ENCODE assay signal across 8 cellular contexts in genomic region chr3:27712136-27713065, GRCh38. TPM values are rescaled to one million over a fixed set of nuclear protein-coding genes. Genes with fewer than 3 reads are reported as not detected.
DNase-seq lines count a peak whose midpoint lies in the region; ATAC-seq, FAIRE-seq and TF ChIP-seq lines count a peak whose summit lies in the region.

No MANE protein-coding gene starts in this region.

- TF ChIP-seq CTCF in GM23338 (conservative IDR thresholded peaks at IDR 0.05; ENCODE audit: low read depth in 2 of 2): peak; percentile 81 to 84

- H3K9me3 ChIP-seq in Karpas-422 (ENCODE audit: low read length): no peaks in the 10 kb centered on the region

- no peak overlapping the region for H3K9ac ChIP-seq in Karpas-422 (ENCODE audit: low read length)

- H3F3A ChIP-seq in GM23338 (replicated peaks; ENCODE audit: low read depth): peaks cover 40% of the 10 kb centered on the region

- H3K4me1 ChIP-seq in GM23338 (ENCODE audit: insufficient read depth) (peaks cover 44% of the 10 kb centered on the region), Karpas-422 (ENCODE audit: low read length) (peaks cover 10% of the 10 kb centered on the region)

- H3K9me3 Mint-ChIP-seq in GM23338: peaks cover 6% of the 10 kb centered on the region; the same call in 1 of the 3 replicates

- H3K4me2 ChIP-seq in GM23338 (peak overlapping the region; percentile 90), Karpas-422 (ENCODE audit: low read depth, low read length, poor library complexity, severe bottlenecking) (no peak overlapping the region)

- H4K20me1 ChIP-seq in GM23338 (replicated peaks; ENCODE audit: insufficient read depth) (peaks cover 13% of the 10 kb centered on the region; the same call in 1 of the 2 replicates), Karpas-422 (ENCODE audit: insufficient read depth, low read depth, low read length) (no peaks in the 10 kb centered on the region)

- DNase-seq in GM23338 (ENCODE audit: low spot score) (peak; percentile 89), Karpas-422 (peak; percentile 86), SKM-1 treated with dmso at 0.1 percent for 144 hours (lab: John Stamatoyannopoulos, UW; ENCODE audit: unreplicated experiment) (peak; percentile 81), cardiac septum (ENCODE audit: low spot score) (peak; percentile 86), posterior cingulate gyrus (peak; percentile 37 to 96 (median 69)), ureter (ENCODE audit: low spot score) (peak; percentile 82)
- DNase-seq in activated naive CD8-positive, alpha-beta T cell treated with anti-CD3 and anti-CD28 coated beads, Interleukin-2, amount 50 U/mL, for 16 hours (ENCODE audit: low read depth, low spot score): peak; percentile 52

- peaks cover 91% of the 10 kb centered on the region for H3K27me3 ChIP-seq in GM23338 (ENCODE audit: insufficient read depth)
- H3K27me3 ChIP-seq in Karpas-422 (ENCODE audit: low read length): no peaks in the 10 kb centered on the region

- H3K36me3 ChIP-seq in GM23338 (ENCODE audit: insufficient read depth) (no peaks in the 10 kb centered on the region), Karpas-422 (ENCODE audit: insufficient read depth, low read length) (no peaks in the 10 kb centered on the region)

- peak; percentile 6 for FAIRE-seq in G401.6 (lab: Jason Lieb, UNC)

- peak overlapping the region; percentile 81 for H3K4me3 Mint-ChIP-seq in GM23338

- ATAC-seq in GM23338: peak; percentile 80

- peaks cover 61% of the 10 kb centered on the region for H3K27me3 Mint-ChIP-seq in GM23338 (ENCODE audit: insufficient read depth, low read depth, poor library complexity)

- H3K4me1 Mint-ChIP-seq in GM23338: peaks cover 46% of the 10 kb centered on the region

- H3K9me2 ChIP-seq in GM23338 (ENCODE audit: insufficient read depth) (no peaks in the 10 kb centered on the region), Karpas-422 (replicated peaks; ENCODE audit: insufficient read depth, low read length) (no peaks in the 10 kb centered on the region)

- H3K27ac ChIP-seq in GM23338 (ENCODE audit: low read depth): no peak overlapping the region
- no peak overlapping the region for H3K27ac ChIP-seq in Karpas-422 (ENCODE audit: low read length)

- H3K36me3 Mint-ChIP-seq in GM23338 (ENCODE audit: low read depth): no peaks in the 10 kb centered on the region

- H2AFZ ChIP-seq in GM23338 (peak overlapping the region; percentile 73), Karpas-422 (ENCODE audit: low read length) (no peak overlapping the region)

- H3K79me2 ChIP-seq in GM23338 (replicated peaks; ENCODE audit: insufficient read depth) (no peaks in the 10 kb centered on the region), Karpas-422 (ENCODE audit: low read length) (no peaks in the 10 kb centered on the region)

- H3K4me3 ChIP-seq in GM23338: peak overlapping the region; percentile 68
- H3K4me3 ChIP-seq in Karpas-422 (ENCODE audit: low read length): no peak overlapping the region

- no peak overlapping the region for H3K27ac Mint-ChIP-seq in GM23338

- intact Hi-C loops in cardiac septum (cut with DNase I): loop anchor here (5.0 kb wide), 1 partner anchor 615 kb away; no protein-coding TSS in a partner anchor
- intact Hi-C loops in posterior cingulate gyrus (cut with DNase I): loop anchor here (1.0 to 5.0 kb wide), 2 partner anchors 574 to 615 kb away; no protein-coding TSS in a partner anchor

TF ChIP-seq in GM23338, 12 proteins besides CTCF, POLR2A, EP300 and RAD21 (continues in another document):
- TF ChIP-seq EZH2 (IDR thresholded peaks at IDR 0.05; ENCODE audit: low read depth, unreplicated experiment) (no peak), ZNF331 (CRISPR knock-in tag; IDR thresholded peaks at IDR 0.05; ENCODE audit: low read depth) (no peak), CREB1 (CRISPR knock-in tag; IDR thresholded peaks at IDR 0.05; ENCODE audit: low read depth) (no peak), ETS1 (IDR thresholded peaks at IDR 0.05) (no peak), POLR2AphosphoS5 (IDR thresholded peaks at IDR 0.05; ENCODE audit: low read depth) (no peak), ZNF462 (CRISPR knock-in tag; IDR thresholded peaks at IDR 0.05) (no peak), NANOG (IDR thresholded peaks at IDR 0.05; ENCODE audit: borderline replicate concordance) (no peak), JUNB (IDR thresholded peaks at IDR 0.05; ENCODE audit: unreplicated experiment) (no peak), ZNF114 (CRISPR knock-in tag; IDR thresholded peaks at IDR 0.05) (no peak)

RNA-seq across cellular contexts. Expression of gene EOMES, which starts 9.7 kb away (rescaled TPM):
- 0.10 TPM in 1 of 2 replicates, not detected in the other for total RNA-seq in GM23338 (2014; rRNA removed; shearing (Covaris generic))
- polyA plus RNA-seq in GM23338 (2016; fragmentation: Nextera tagmentation; extraction: Ambion mirVana): 0.10 TPM in 2 replicates
- total RNA-seq in Karpas-422 (2014; rRNA removed; shearing (Covaris generic); ENCODE audit: low replicate concordance): 0.54 and 0.60 TPM in 2 replicates
- total RNA-seq in cardiac septum: not detected
- total RNA-seq in ureter: 0.16 TPM
